Comparison of ENCODE assay signal across 11 cellular contexts in the genomic region with DNA sequence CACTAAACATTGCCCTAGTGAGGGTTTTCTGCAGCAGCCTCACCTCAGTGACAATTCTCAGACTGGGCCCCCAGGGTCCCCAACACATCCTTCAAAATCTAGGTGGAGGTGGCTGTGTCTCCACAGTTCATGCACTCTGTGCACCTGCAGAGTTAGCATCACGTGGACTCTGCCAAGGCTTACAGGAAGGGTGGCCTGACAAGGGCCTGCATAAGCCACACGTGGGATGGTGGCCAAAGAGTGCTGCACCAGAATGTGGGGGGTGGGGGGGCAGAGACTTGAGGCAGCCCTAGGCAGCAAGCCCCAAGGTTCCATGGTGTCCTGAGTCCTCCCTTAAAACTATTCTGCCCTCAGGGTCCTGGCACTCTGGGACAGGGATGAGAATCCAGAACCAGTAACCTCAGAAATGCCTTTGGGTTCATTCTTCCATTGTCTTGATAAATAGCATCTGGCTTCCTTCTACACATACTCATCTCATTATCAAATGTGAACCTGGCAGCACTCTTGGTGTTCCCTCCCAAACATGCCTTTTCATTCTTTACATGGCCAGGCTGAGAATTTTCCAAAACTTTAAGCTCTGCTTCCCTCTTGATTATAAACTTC. TPM values are rescaled to one million over a fixed set of nuclear protein-coding genes. Genes with fewer than 3 reads are reported as not detected.
A peak's percentile ranks its signal among the peaks of the same experiment; 100 is the strongest.
DNase-seq lines count a peak whose midpoint lies in the region; ATAC-seq, FAIRE-seq and TF ChIP-seq lines count a peak whose summit lies in the region.
"Had no signal": no experiment of that assay in that cellular context is flagged by ENCODE, and none has a peak within 500 bp of the region (broad histone marks: within the 10 kb centered on the region; RNA-seq: fewer than 3 reads in every experiment).

No MANE protein-coding gene starts in this region.

- no peak for FAIRE-seq in A549 (lab: Jason Lieb, UNC)

- WGBS in A549 (ENCODE audit: missing lambda C conversion rate), result no CpG with 5 or more reads among the region's 2 CpGs

- no peak for TF ChIP-seq POLR2A in A549 (IDR thresholded peaks at IDR 0.05; ENCODE audit: low read length)

- no peak overlapping the region for H3K4me2 ChIP-seq in A549

- H3K27ac ChIP-seq in A549 (peak overlapping the region; percentile 94 to 99; a peak in 4 of 6 replicates), coronary artery (no peak overlapping the region)
- H3K27ac ChIP-seq in CD8-positive, alpha-beta T cell (ENCODE audit: low read depth, low read length), result no peak overlapping the region

- ATAC-seq in A549, result no peak
- ATAC-seq in CD8-positive, alpha-beta T cell, result no peak
- ATAC-seq in activated naive CD8-positive, alpha-beta T cell treated with anti-CD3 and anti-CD28 coated beads, Interleukin-2, amount 50 U/mL, for 24 hours, result no peak
- no peak for ATAC-seq in HG03095 (IDR thresholded peaks at IDR 0.05; ENCODE audit: unreplicated experiment)
- ATAC-seq: Right ventricle myocardium inferior had no signal

- no peak overlapping the region for H3K4me3 ChIP-seq in A549
- no peak overlapping the region for H3K4me3 ChIP-seq in CD8-positive, alpha-beta T cell (ENCODE audit: low read depth, low read length)
- H3K4me3 ChIP-seq in coronary artery, result no peak overlapping the region
- H3K4me3 ChIP-seq: dorsolateral prefrontal cortex had no signal

- CTCF ChIA-PET in A549 (lab: Yijun Ruan, JAX), result interaction anchor here (0.9 to 13.7 kb wide), 7 partner anchors 13 to 145 kb away, joined by 3 to 244 read pairs (median 36); no protein-coding TSS in a partner anchor
- CTCF ChIA-PET in CD8-positive, alpha-beta T cell (lab: Charles Lee), result interaction anchor here (1.1 to 12.9 kb wide), 6 partner anchors 57 to 109 kb away, joined by 3 to 306 read pairs (median 68); a partner anchor contains a TSS

- peaks cover 20% of the 10 kb centered on the region for H3K36me3 Mint-ChIP-seq in CD8-positive, alpha-beta T cell
- peaks cover 20% of the 10 kb centered on the region for H3K36me3 Mint-ChIP-seq in activated naive CD8-positive, alpha-beta T cell treated with anti-CD3 and anti-CD28 coated beads, Interleukin-2, amount 50 U/mL, for 24 hours (ENCODE audit: low read depth)
- no peaks in the 10 kb centered on the region for H3K36me3 Mint-ChIP-seq in mesothelial cell of epicardium

- peaks cover 5% of the 10 kb centered on the region for H3K36me3 ChIP-seq in CD8-positive, alpha-beta T cell (ENCODE audit: insufficient read depth, low read length)

- DNase-seq in A549 (ENCODE audit: low read depth in 1 of 2, low spot score in 1 of 2) (no peak), mesothelial cell of epicardium (ENCODE audit: low spot score in 2 of 2, unreplicated experiment in 2 of 2) (no peak), 8988T (no peak), coronary artery (ENCODE audit: low spot score) (no peak), foreskin melanocyte (no peak)
- no peak for DNase-seq in CD8-positive, alpha-beta T cell
- peak; percentile 3 for DNase-seq in activated naive CD8-positive, alpha-beta T cell treated with anti-CD3 and anti-CD28 coated beads, Interleukin-2, amount 50 U/mL, for 24 hours
- DNase-seq: activated naive CD4-positive, alpha-beta T cell treated with anti-CD3 and anti-CD28 coated beads, Interleukin-2, amount 10 ng/mL, durations not matched to agents 7 days and 5 days; dorsolateral prefrontal cortex had no signal

- no peaks in the 10 kb centered on the region for H3K27me3 ChIP-seq in CD8-positive, alpha-beta T cell (ENCODE audit: insufficient read depth, low read length)
- H3K27me3 ChIP-seq: dorsolateral prefrontal cortex had no signal

- POLR2A ChIA-PET in A549 (lab: Yijun Ruan, JAX), result no interaction called here
- POLR2A ChIA-PET in CD8-positive, alpha-beta T cell (lab: Charles Lee), result interaction anchor here (1.5 to 3.4 kb wide), 5 partner anchors 34 to 158 kb away, joined by 4 to 19 read pairs (median 7); a partner anchor contains a TSS

- peaks cover 39% of the 10 kb centered on the region for H3K4me1 ChIP-seq in A549
- peaks cover 40% of the 10 kb centered on the region for H3K4me1 ChIP-seq in CD8-positive, alpha-beta T cell (ENCODE audit: insufficient read depth, low read length)

- TF ChIP-seq CTCF in A549 (IDR thresholded peaks at IDR 0.05) (no peak), mesothelial cell of epicardium (IDR thresholded peaks at IDR 0.05; ENCODE audit: unreplicated experiment) (no peak), coronary artery (IDR thresholded peaks at IDR 0.05) (no peak)
- TF ChIP-seq CTCF in CD8-positive, alpha-beta T cell (IDR thresholded peaks at IDR 0.05), result no peak

- intact Hi-C loops in CD8-positive, alpha-beta T cell (cut with DNase I, micrococcal nuclease), result loop anchor here (5.0 to 10.0 kb wide), 3 partner anchors 76 to 322 kb away; a partner anchor contains a TSS

- no peaks in the 10 kb centered on the region for H3K9me3 Mint-ChIP-seq in CD8-positive, alpha-beta T cell
- H3K9me3 Mint-ChIP-seq in activated naive CD8-positive, alpha-beta T cell treated with anti-CD3 and anti-CD28 coated beads, Interleukin-2, amount 50 U/mL, for 24 hours, result no peaks in the 10 kb centered on the region
- H3K9me3 Mint-ChIP-seq in mesothelial cell of epicardium, result no peaks in the 10 kb centered on the region
- H3K9me3 Mint-ChIP-seq: activated naive CD4-positive, alpha-beta T cell treated with anti-CD3 and anti-CD28 coated beads, Interleukin-2, amount 10 ng/mL, durations not matched to agents 7 days and 5 days had no signal

- peaks cover 57% of the 10 kb centered on the region for H3K4me1 Mint-ChIP-seq in CD8-positive, alpha-beta T cell (ENCODE audit: low read depth)
- H3K4me1 Mint-ChIP-seq in activated naive CD8-positive, alpha-beta T cell treated with anti-CD3 and anti-CD28 coated beads, Interleukin-2, amount 50 U/mL, for 24 hours, result peaks cover 84% of the 10 kb centered on the region
- peaks cover 51% of the 10 kb centered on the region for H3K4me1 Mint-ChIP-seq in mesothelial cell of epicardium

- H3K4me3 Mint-ChIP-seq in CD8-positive, alpha-beta T cell, result no peak overlapping the region
- H3K4me3 Mint-ChIP-seq in activated naive CD8-positive, alpha-beta T cell treated with anti-CD3 and anti-CD28 coated beads, Interleukin-2, amount 50 U/mL, for 24 hours, result no peak overlapping the region
- no peak overlapping the region for H3K4me3 Mint-ChIP-seq in mesothelial cell of epicardium

- no peak for TF ChIP-seq EP300 in A549 (IDR thresholded peaks at IDR 0.05)

- TF ChIP-seq RAD21 in A549 (conservative IDR thresholded peaks at IDR 0.05 in 1 of 2, IDR thresholded peaks at IDR 0.05 in 1 of 2), result no peak

- no peaks in the 10 kb centered on the region for H3K27me3 Mint-ChIP-seq in CD8-positive, alpha-beta T cell (ENCODE audit: low read depth)
- H3K27me3 Mint-ChIP-seq in activated naive CD8-positive, alpha-beta T cell treated with anti-CD3 and anti-CD28 coated beads, Interleukin-2, amount 50 U/mL, for 24 hours, result no peaks in the 10 kb centered on the region
- no peaks in the 10 kb centered on the region for H3K27me3 Mint-ChIP-seq in mesothelial cell of epicardium (ENCODE audit: low read depth)
- H3K27me3 Mint-ChIP-seq: activated naive CD4-positive, alpha-beta T cell treated with anti-CD3 and anti-CD28 coated beads, Interleukin-2, amount 10 ng/mL, durations not matched to agents 7 days and 5 days had no signal

- H3K9me3 ChIP-seq in A549, result no peaks in the 10 kb centered on the region
- no peaks in the 10 kb centered on the region for H3K9me3 ChIP-seq in CD8-positive, alpha-beta T cell (ENCODE audit: low read length)

- peak overlapping the region; percentile 52 for H3K27ac Mint-ChIP-seq in CD8-positive, alpha-beta T cell
- H3K27ac Mint-ChIP-seq in activated naive CD8-positive, alpha-beta T cell treated with anti-CD3 and anti-CD28 coated beads, Interleukin-2, amount 50 U/mL, for 24 hours, result peak overlapping the region; percentile 24
- peak overlapping the region; percentile 40 for H3K27ac Mint-ChIP-seq in mesothelial cell of epicardium

TF ChIP-seq in A549, 52 proteins besides CTCF, POLR2A, EP300 and RAD21 (continues in another document):
- TF ChIP-seq SMC3 (IDR thresholded peaks at IDR 0.05), result no peak
- TF ChIP-seq, protein P1, sequence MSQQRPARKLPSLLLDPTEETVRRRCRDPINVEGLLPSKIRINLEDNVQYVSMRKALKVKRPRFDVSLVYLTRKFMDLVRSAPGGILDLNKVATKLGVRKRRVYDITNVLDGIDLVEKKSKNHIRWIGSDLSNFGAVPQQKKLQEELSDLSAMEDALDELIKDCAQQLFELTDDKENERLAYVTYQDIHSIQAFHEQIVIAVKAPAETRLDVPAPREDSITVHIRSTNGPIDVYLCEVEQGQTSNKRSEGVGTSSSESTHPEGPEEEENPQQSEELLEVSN (IDR thresholded peaks at IDR 0.05; ENCODE audit: borderline replicate concordance, low read depth), result no peak
- no peak for TF ChIP-seq POLR2AphosphoS2 (conservative IDR thresholded peaks at IDR 0.05; ENCODE audit: low read length)
- TF ChIP-seq, protein P2, sequence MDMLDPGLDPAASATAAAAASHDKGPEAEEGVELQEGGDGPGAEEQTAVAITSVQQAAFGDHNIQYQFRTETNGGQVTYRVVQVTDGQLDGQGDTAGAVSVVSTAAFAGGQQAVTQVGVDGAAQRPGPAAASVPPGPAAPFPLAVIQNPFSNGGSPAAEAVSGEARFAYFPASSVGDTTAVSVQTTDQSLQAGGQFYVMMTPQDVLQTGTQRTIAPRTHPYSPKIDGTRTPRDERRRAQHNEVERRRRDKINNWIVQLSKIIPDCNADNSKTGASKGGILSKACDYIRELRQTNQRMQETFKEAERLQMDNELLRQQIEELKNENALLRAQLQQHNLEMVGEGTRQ (IDR thresholded peaks at IDR 0.05), result no peak
- TF ChIP-seq BHLHE40 (IDR thresholded peaks at IDR 0.05; ENCODE audit: low read depth, low read length), result no peak
- TF ChIP-seq, protein P3, sequence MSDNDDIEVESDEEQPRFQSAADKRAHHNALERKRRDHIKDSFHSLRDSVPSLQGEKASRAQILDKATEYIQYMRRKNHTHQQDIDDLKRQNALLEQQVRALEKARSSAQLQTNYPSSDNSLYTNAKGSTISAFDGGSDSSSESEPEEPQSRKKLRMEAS (IDR thresholded peaks at IDR 0.05), result no peak
- no peak for TF ChIP-seq NR3C1 (IDR thresholded peaks at IDR 0.05)

RNA-seq across cellular contexts. Expression of a gene that starts 1.6 kb away (rescaled TPM):
- polyA plus RNA-seq in A549 (2011; rRNA removed), result 98.6 and 135 TPM in 2 replicates
- 19.2 and 22.3 TPM in 2 replicates for polyA plus RNA-seq in A549 (2012; cell fraction: cytosol; rRNA removed)
- polyA plus RNA-seq in A549 (2012; cell fraction: nucleus; rRNA removed), result 9.1 and 11.2 TPM in 2 replicates
- polyA plus RNA-seq in A549 (2017; fragmentation: RNase III; extraction: RNeasy Plus Mini Kit Qiagen cat#74134 plus additional on column Dnase treatment), result 52.6 to 63.2 TPM (median 52.7 TPM) in 3 replicates
- polyA minus RNA-seq in A549 (2011; rRNA and poly(A)+ RNA removed), result 39.0 and 42.9 TPM in 2 replicates
- 10 to 100 TPM; 48.8 to 50.7 TPM for total RNA-seq in CD8-positive, alpha-beta T cell
- total RNA-seq in mesothelial cell of epicardium, result 18.5 to 20.3 TPM (median 19.5 TPM) in 3 replicates

RNA-seq across cellular contexts. Expression of a gene that starts 59.9 kb away (rescaled TPM):
- 24.7 and 25.7 TPM in 2 replicates for polyA plus RNA-seq in A549 (2011; rRNA removed)
- polyA plus RNA-seq in A549 (2012; cell fraction: cytosol; rRNA removed), result 8.2 and 9.9 TPM in 2 replicates
- polyA plus RNA-seq in A549 (2012; cell fraction: nucleus; rRNA removed), result 4.4 and 6.7 TPM in 2 replicates
- polyA plus RNA-seq in A549 (2017; fragmentation: RNase III; extraction: RNeasy Plus Mini Kit Qiagen cat#74134 plus additional on column Dnase treatment), result 8.7 TPM in 3 replicates
- polyA minus RNA-seq in A549 (2011; rRNA and poly(A)+ RNA removed), result 26.4 and 31.6 TPM in 2 replicates
- 10 to 100 TPM; 36.0 to 39.1 TPM for total RNA-seq in CD8-positive, alpha-beta T cell
- total RNA-seq in mesothelial cell of epicardium, result 28.2 to 30.9 TPM (median 30.6 TPM) in 3 replicates

Comparison
In these comparisons a context has a peak if more than half of its experiments do, and no peak if none do; other contexts are left out.
1. H3K27ac ChIP-seq: peak in A549 (2 of 2); none in CD8-positive, alpha-beta T cell (single experiment) and coronary artery (0 of 2).
2. Peak in every context shown above with its lines, with median percentiles within 50 percentile points of each other: H3K27ac Mint-ChIP-seq.